12 cellular contexts compared by ENCODE assay signal in genomic region chr10:43230101-43230908, GRCh38.
A peak's percentile ranks its signal among the peaks of the same experiment; 100 is the strongest.
DNase-seq lines count a peak whose midpoint lies in the region; ATAC-seq lines count a peak whose summit lies in the region.
"Had no signal": no experiment of that assay in that cellular context is flagged by ENCODE, and none has a peak within 500 bp of the region (broad histone marks: within the 10 kb centered on the region; RNA-seq: fewer than 3 reads in every experiment).

No MANE protein-coding gene starts in this region.

- H3K36me3 ChIP-seq in KOPT-K1 (ENCODE audit: insufficient read depth, low read length) (no peaks in the 10 kb centered on the region), iPS-20b (ENCODE audit: insufficient read depth, low read depth, low read length) (no peaks in the 10 kb centered on the region)

- H3K9ac ChIP-seq in iPS-20b (ENCODE audit: low read depth, low read length), result no peak overlapping the region
- H3K9ac ChIP-seq: GM23248 had no signal

- H3K4me3 ChIP-seq in iPS-20b (ENCODE audit: low read length), result peak overlapping the region; percentile 57; the same call in 1 of the 2 replicates
- H3K4me3 ChIP-seq: GM23248 had no signal

- peaks cover 12% of the 10 kb centered on the region for H3K36me3 Mint-ChIP-seq in stimulated activated effector memory CD8-positive, alpha-beta T cell treated with anti-CD3 and anti-CD28 coated beads, Interleukin-12 subunit alpha, Interleukin-12 subunit beta, amount 100 ng/mL, for 72 hours
- H3K36me3 Mint-ChIP-seq in stimulated activated naive B cell treated with anti-CD40 and anti-IgM and Interleukin-4, amounts not matched to agents 10 μg/mL and 1 μg/mL and 100 μg/mL, for 72 hours, result peaks cover 0 to 2% of the 10 kb centered on the region in 2 donors

- no peaks in the 10 kb centered on the region for H3K9me3 Mint-ChIP-seq in stimulated activated effector memory CD8-positive, alpha-beta T cell treated with anti-CD3 and anti-CD28 coated beads, Interleukin-12 subunit alpha, Interleukin-12 subunit beta, amount 100 ng/mL, for 72 hours
- H3K9me3 Mint-ChIP-seq in stimulated activated naive B cell treated with anti-CD40 and anti-IgM and Interleukin-4, amounts not matched to agents 10 μg/mL and 1 μg/mL and 100 μg/mL, for 72 hours, result no peaks in the 10 kb centered on the region

- H3K4me3 Mint-ChIP-seq in stimulated activated effector memory CD8-positive, alpha-beta T cell treated with anti-CD3 and anti-CD28 coated beads, Interleukin-12 subunit alpha, Interleukin-12 subunit beta, amount 100 ng/mL, for 72 hours, result peak overlapping the region; percentile 87
- no peak overlapping the region for H3K4me3 Mint-ChIP-seq in stimulated activated naive B cell treated with anti-CD40 and anti-IgM and Interleukin-4, amounts not matched to agents 10 μg/mL and 1 μg/mL and 100 μg/mL, for 72 hours

- peaks cover 63% of the 10 kb centered on the region for H3K27me3 ChIP-seq in iPS-20b (ENCODE audit: insufficient read depth, low read length)

- peaks cover 22 to 48% of the 10 kb centered on the region in 2 donors for H3K27me3 Mint-ChIP-seq in stimulated activated naive B cell treated with anti-CD40 and anti-IgM and Interleukin-4, amounts not matched to agents 10 μg/mL and 1 μg/mL and 100 μg/mL, for 72 hours

- DNase-seq in activated naive CD4-positive, alpha-beta T cell treated with anti-CD3 and anti-CD28 coated beads, Interleukin-2, amount 50 U/mL, for 16 hours, result peak; percentile 9
- DNase-seq in stimulated activated effector memory CD8-positive, alpha-beta T cell treated with anti-CD3 and anti-CD28 coated beads, Interleukin-12 subunit alpha, Interleukin-12 subunit beta, amount 100 ng/mL, for 72 hours (ENCODE audit: low spot score in 2 of 2), result peak in 1 of 2 donors; percentile 58
- no peak for DNase-seq in HUDEP-2 (lab: John Stamatoyannopoulos, UW; ENCODE audit: unreplicated experiment in 76 of 76)
- DNase-seq in stimulated activated naive B cell treated with anti-CD40 and anti-IgM and Interleukin-4, amounts not matched to agents 10 μg/mL and 1 μg/mL and 100 μg/mL, for 72 hours, result no peak
- no peak for DNase-seq in effector CD8-positive, alpha-beta T cell (lab: John Stamatoyannopoulos, UW)
- DNase-seq: GM23248; IMR-90; nucleus accumbens; stimulated activated naive CD4-positive, alpha-beta T cell had no signal

- no peaks in the 10 kb centered on the region for H3K9me3 ChIP-seq in KOPT-K1 (ENCODE audit: insufficient read depth, low read length, poor library complexity, severe bottlenecking)
- H3K9me3 ChIP-seq in iPS-20b (ENCODE audit: insufficient read depth, low read depth, low read length), result no peaks in the 10 kb centered on the region

- no peak for ATAC-seq in stimulated activated effector memory CD8-positive, alpha-beta T cell treated with anti-CD3 and anti-CD28 coated beads, Interleukin-12 subunit alpha, Interleukin-12 subunit beta, amount 100 ng/mL, for 72 hours
- ATAC-seq in stimulated activated naive B cell treated with anti-CD40 and anti-IgM and Interleukin-4, amounts not matched to agents 10 μg/mL and 1 μg/mL and 100 μg/mL, for 72 hours (replicated peaks), result no peak

- H3K27ac Mint-ChIP-seq in stimulated activated effector memory CD8-positive, alpha-beta T cell treated with anti-CD3 and anti-CD28 coated beads, Interleukin-12 subunit alpha, Interleukin-12 subunit beta, amount 100 ng/mL, for 72 hours, result peak overlapping the region; percentile 84
- H3K27ac Mint-ChIP-seq in stimulated activated naive B cell treated with anti-CD40 and anti-IgM and Interleukin-4, amounts not matched to agents 10 μg/mL and 1 μg/mL and 100 μg/mL, for 72 hours, result no peak overlapping the region

- peaks cover 63% of the 10 kb centered on the region for H3K4me1 Mint-ChIP-seq in stimulated activated effector memory CD8-positive, alpha-beta T cell treated with anti-CD3 and anti-CD28 coated beads, Interleukin-12 subunit alpha, Interleukin-12 subunit beta, amount 100 ng/mL, for 72 hours
- peaks cover 20 to 29% of the 10 kb centered on the region in 2 donors for H3K4me1 Mint-ChIP-seq in stimulated activated naive B cell treated with anti-CD40 and anti-IgM and Interleukin-4, amounts not matched to agents 10 μg/mL and 1 μg/mL and 100 μg/mL, for 72 hours

- H3K4me1 ChIP-seq in iPS-20b (ENCODE audit: insufficient read depth, low read length), result no peaks in the 10 kb centered on the region

- peak overlapping the region; percentile 55 for H3K27ac ChIP-seq in KOPT-K1 (ENCODE audit: low read depth, low read length, poor library complexity, severe bottlenecking)
- no peak overlapping the region for H3K27ac ChIP-seq in iPS-20b (ENCODE audit: low read length)
- H3K27ac ChIP-seq: GM23248, PC-9 had no signal
